ENCODE assay signal across 8 cellular contexts in genomic region chr15:41230345-41230649, GRCh38. TPM values are rescaled to one million over a fixed set of nuclear protein-coding genes. Genes with fewer than 3 reads are reported as not detected.
A peak's percentile ranks its signal among the peaks of the same experiment; 100 is the strongest.
DNase-seq lines count a peak whose midpoint lies in the region; ATAC-seq, FAIRE-seq and TF ChIP-seq lines count a peak whose summit lies in the region.

No MANE protein-coding gene starts in this region.

- H3K56ac ChIP-seq in H1 (replicated peaks; ENCODE audit: insufficient read length, low read depth, low read length): no peak overlapping the region

- no peak for DNase-seq in CD4-positive, CD25-positive, alpha-beta regulatory T cell
- DNase-seq in H1 (ENCODE audit: low read depth in 1 of 2, low spot score in 2 of 2) (no peak), GM13976 (ENCODE audit: low spot score) (no peak), erythroblast (lab: John Stamatoyannopoulos, UW) (no peak), RCC 7860 (ENCODE audit: low spot score) (no peak)
- no peak for DNase-seq in stimulated activated CD4-positive, alpha-beta T cell treated with anti-CD3 and anti-CD28 coated beads, Interleukin-2, amount 100 ng/mL, for 48 hours

- TF ChIP-seq CTCF in OCI-LY3 (IDR thresholded peaks at IDR 0.05; ENCODE audit: low read depth, low read length) (no peak), H1 (IDR thresholded peaks at IDR 0.05; ENCODE audit: control extremely low read depth in 1 of 3, insufficient read depth in 1 of 3, low read depth in 1 of 3, low read length in 3 of 3) (no peak), neutrophil (IDR thresholded peaks at IDR 0.05) (no peak), GM13976 (IDR thresholded peaks at IDR 0.05; ENCODE audit: borderline replicate concordance, control extremely low read depth, extremely low read depth, insufficient read depth, missing control alignments) (no peak)

- H4K8ac ChIP-seq in H1 (ENCODE audit: extremely low read depth, insufficient read depth, low read length): no peak overlapping the region; the same call in 1 of the 2 replicates

- H2BK12ac ChIP-seq in H1 (ENCODE audit: low read depth, low read length): no peak overlapping the region

- no peaks in the 10 kb centered on the region for H4K20me1 ChIP-seq in OCI-LY3 (ENCODE audit: insufficient read depth, low read length)
- peaks cover 0 to under 1% of the 10 kb centered on the region in 2 experiments for H4K20me1 ChIP-seq in H1 (replicated peaks in 1 of 2; ENCODE audit: control insufficient read depth in 1 of 2, insufficient read depth in 2 of 2, low read length in 2 of 2)

- H3K36me3 ChIP-seq in CD4-positive, CD25-positive, alpha-beta regulatory T cell (ENCODE audit: control insufficient read depth, insufficient read depth, low read length): no peaks in the 10 kb centered on the region
- no peaks in the 10 kb centered on the region for H3K36me3 ChIP-seq in OCI-LY3 (replicated peaks; ENCODE audit: low read depth, low read length)
- H3K36me3 ChIP-seq in H1 (ENCODE audit: control insufficient read depth in 2 of 4, insufficient read depth in 4 of 4, low read length in 3 of 4): no peaks in the 10 kb centered on the region
- no peaks in the 10 kb centered on the region for H3K36me3 ChIP-seq in neutrophil

- H3K9me3 ChIP-seq in CD4-positive, CD25-positive, alpha-beta regulatory T cell (ENCODE audit: control insufficient read depth in 2 of 2, low read length in 2 of 2): no peaks in the 10 kb centered on the region
- H3K9me3 ChIP-seq in OCI-LY3 (ENCODE audit: insufficient read depth, low read length): no peaks in the 10 kb centered on the region
- no peaks in the 10 kb centered on the region for H3K9me3 ChIP-seq in H1 (ENCODE audit: insufficient read depth in 2 of 2, low read depth in 1 of 2, low read length in 1 of 2)
- no peaks in the 10 kb centered on the region for H3K9me3 ChIP-seq in neutrophil

- H3K4me3 ChIP-seq in CD4-positive, CD25-positive, alpha-beta regulatory T cell (ENCODE audit: low read depth, low read length): peak overlapping the region; percentile 21
- H3K4me3 ChIP-seq in OCI-LY3 (ENCODE audit: low read length) (peak overlapping the region; percentile 90), H1 (ENCODE audit: extremely low read depth in 1 of 4, insufficient read depth in 2 of 4, low read depth in 3 of 4, low read length in 4 of 4) (peak overlapping the region in 3 of 4 experiments; percentile 3 to 96 (median 20); a peak in 4 of 8 replicates), neutrophil (ENCODE audit: low read depth in 1 of 2, low read length in 1 of 2) (peak overlapping the region; percentile 85 to 94)

- ATAC-seq in CD4-positive, CD25-positive, alpha-beta regulatory T cell (ENCODE audit: low read depth in 2 of 2): no peak

- peak overlapping the region; percentile 45 for H4K5ac ChIP-seq in H1 (ENCODE audit: insufficient read length, low read depth, low read length)

- H2BK20ac ChIP-seq in H1 (ENCODE audit: low read length): no peak overlapping the region

- H3K4me2 ChIP-seq in OCI-LY3 (ENCODE audit: low read length) (peak overlapping the region; percentile 86), H1 (ENCODE audit: insufficient read depth in 1 of 2, low read depth in 2 of 2, low read length in 2 of 2) (peak overlapping the region; percentile 50 to 92)

- peaks cover 2% of the 10 kb centered on the region for H3K27me3 ChIP-seq in CD4-positive, CD25-positive, alpha-beta regulatory T cell (ENCODE audit: control insufficient read depth, insufficient read depth, low read length)
- no peaks in the 10 kb centered on the region for H3K27me3 ChIP-seq in OCI-LY3 (ENCODE audit: low read depth, low read length)
- H3K27me3 ChIP-seq in H1 (replicated peaks in 1 of 4; ENCODE audit: control insufficient read depth in 3 of 4, extremely low read depth in 1 of 4, insufficient read depth in 3 of 4, low read length in 3 of 4): peaks cover 0 to 5% (median 4%) of the 10 kb centered on the region in 4 experiments; a peak in 2 of 7 replicates
- H3K27me3 ChIP-seq in neutrophil: no peaks in the 10 kb centered on the region

- H3K79me1 ChIP-seq in H1 (ENCODE audit: low read depth, low read length): peaks cover 2% of the 10 kb centered on the region; the same call in 1 of the 2 replicates

- H3K36me3 Mint-ChIP-seq in CD4-positive, CD25-positive, alpha-beta regulatory T cell: no peaks in the 10 kb centered on the region

- H3K27ac ChIP-seq in CD4-positive, CD25-positive, alpha-beta regulatory T cell (ENCODE audit: insufficient read depth, low read length, poor library complexity, severe bottlenecking): peak overlapping the region; percentile 84
- H3K27ac ChIP-seq in OCI-LY3 (ENCODE audit: low read length): 0 out of 2 replicates have a peak overlapping the region, but pooled peaks have one; percentile 25
- no peak overlapping the region for H3K27ac ChIP-seq in H1 (ENCODE audit: low read depth, low read length)
- peak overlapping the region; percentile 90 for H3K27ac ChIP-seq in neutrophil

- H3K23me2 ChIP-seq in H1 (ENCODE audit: low read depth, low read length): peaks cover 6% of the 10 kb centered on the region

- H3K4ac ChIP-seq in H1 (replicated peaks; ENCODE audit: insufficient read length, low read depth, low read length): no peak overlapping the region

- H3K9me3 Mint-ChIP-seq in CD4-positive, CD25-positive, alpha-beta regulatory T cell: no peaks in the 10 kb centered on the region

- CTCF ChIA-PET in H1 (lab: Charles Lee; ENCODE audit: partially characterized antibody): interaction anchor here (0.7 to 3.2 kb wide), 12 partner anchors 11 to 336 kb away, joined by 3 to 23 read pairs (median 4); partner anchors contain the start of gene VPS18

- in situ Hi-C loops in GM13976 (cut with MboI; ENCODE audit: low sequenced_read_pairs, unreplicated experiment): no loop called here

- TF ChIP-seq POLR2A in H1 (IDR thresholded peaks at IDR 0.05; ENCODE audit: control extremely low read depth in 1 of 2, low read depth in 2 of 2, low read length in 2 of 2) (no peak), erythroblast (IDR thresholded peaks at IDR 0.05; ENCODE audit: low read length) (no peak)

- H3K4me1 Mint-ChIP-seq in CD4-positive, CD25-positive, alpha-beta regulatory T cell: peaks cover 0 to 42% (median 29%) of the 10 kb centered on the region in 4 donors

- FAIRE-seq in H1 (lab: Jason Lieb, UNC) (no peak), RCC 7860 (lab: Jason Lieb, UNC) (no peak)

- H3K27me3 Mint-ChIP-seq in CD4-positive, CD25-positive, alpha-beta regulatory T cell: peaks cover 19% of the 10 kb centered on the region

- no peak overlapping the region for H2BK120ac ChIP-seq in H1 (replicated peaks; ENCODE audit: low read depth, low read length)

- TF ChIP-seq RAD21 in H1 (IDR thresholded peaks at IDR 0.05 in 1 of 2, conservative IDR thresholded peaks at IDR 0.05 in 1 of 2; ENCODE audit: low read depth in 2 of 2, low read length in 2 of 2): peak in 1 of 2 experiments; percentile 38; a peak in 1 of 4 replicates

- no peak overlapping the region for H4K91ac ChIP-seq in H1 (replicated peaks; ENCODE audit: insufficient read length, low read length)

- H3K79me2 ChIP-seq in OCI-LY3 (ENCODE audit: low read length): peaks cover 13% of the 10 kb centered on the region
- peaks cover 0 to 26% of the 10 kb centered on the region in 2 experiments; a peak in 2 of 4 replicates for H3K79me2 ChIP-seq in H1 (ENCODE audit: control insufficient read depth in 1 of 2, insufficient read depth in 2 of 2, low read length in 2 of 2)

- H2AK5ac ChIP-seq in H1 (ENCODE audit: low read depth, low read length): no peak overlapping the region

- H3K9ac ChIP-seq in OCI-LY3 (ENCODE audit: low read length): peak overlapping the region; percentile 47; the same call in 1 of the 2 replicates
- no peak overlapping the region for H3K9ac ChIP-seq in H1 (replicated peaks in 1 of 4; ENCODE audit: extremely low read depth in 1 of 4, low read depth in 3 of 4, low read length in 3 of 4)

- peak overlapping the region in 2 of 3 donors; percentile 93 for H3K27ac Mint-ChIP-seq in CD4-positive, CD25-positive, alpha-beta regulatory T cell

- no peak overlapping the region for H3K14ac ChIP-seq in H1 (ENCODE audit: insufficient read length)

- H3K23ac ChIP-seq in H1 (ENCODE audit: insufficient read length): no peak overlapping the region

- H2AFZ ChIP-seq in OCI-LY3 (ENCODE audit: low read depth, low read length) (peak overlapping the region; percentile 99), H1 (ENCODE audit: low read length) (no peak overlapping the region; the same call in 1 of the 2 replicates)

- no peak overlapping the region; the same call in 1 of the 2 replicates for H3K18ac ChIP-seq in H1 (ENCODE audit: extremely low read depth, low read length)

- no peak overlapping the region for H2BK5ac ChIP-seq in H1 (ENCODE audit: low read depth, low read length)

- 30% methylated on average over 10 of the region's 10 CpGs; no CpG with 5 or more reads in 1 of the 2 experiments for WGBS in H1 (ENCODE audit: extremely low coverage in 1 of 2, insufficient coverage in 1 of 2, insufficient read length in 1 of 2, insufficient replicate concordance in 2 of 2, low coverage in 1 of 2, low lambda C conversion rate in 2 of 2, missing lambda C conversion rate in 1 of 2), 2 experiments

- H3K4me3 Mint-ChIP-seq in CD4-positive, CD25-positive, alpha-beta regulatory T cell: peak overlapping the region; percentile 89 to 95 (median 94)

- POLR2A ChIA-PET in H1 (lab: Charles Lee; ENCODE audit: partially characterized antibody): interaction anchor here (1.2 to 2.9 kb wide), 6 partner anchors 11 to 277 kb away, joined by 3 to 12 read pairs (median 8); partner anchors contain the start of genes CHAC1, INO80, NUSAP1 and OIP5

- H2BK15ac ChIP-seq in H1 (ENCODE audit: low read length): no peak overlapping the region

- TF ChIP-seq EP300 in H1 (IDR thresholded peaks at IDR 0.05; ENCODE audit: borderline replicate concordance in 1 of 2, low read depth in 2 of 2, low read length in 2 of 2): no peak

- peaks cover 28% of the 10 kb centered on the region for H3K4me1 ChIP-seq in CD4-positive, CD25-positive, alpha-beta regulatory T cell (ENCODE audit: control insufficient read depth, insufficient read depth, low read length, poor library complexity, severe bottlenecking)
- H3K4me1 ChIP-seq in OCI-LY3 (ENCODE audit: low read length) (peaks cover 10% of the 10 kb centered on the region), H1 (replicated peaks in 1 of 4; ENCODE audit: control insufficient read depth in 3 of 4, insufficient read depth in 4 of 4, low read length in 3 of 4) (no peaks in the 10 kb centered on the region; a peak in 2 of 7 replicates), neutrophil (ENCODE audit: control insufficient read depth in 1 of 2, insufficient read depth in 1 of 2, low read depth in 1 of 2, low read length in 1 of 2) (peaks cover 27 to 28% of the 10 kb centered on the region in 2 experiments)

RNA-seq across cellular contexts. Expression of gene EXD1, which starts 0.3 kb away (rescaled TPM):
- not detected for total RNA-seq in CD4-positive, CD25-positive, alpha-beta regulatory T cell
- polyA plus RNA-seq in CD4-positive, CD25-positive, alpha-beta regulatory T cell: not detected
- 0.54 TPM in 1 of 2 replicates, not detected in the other for total RNA-seq in H1 (2021; fragmentation: NEBNext Ultra II Directional; extraction: Animal tissue kit (Norgen Biotek cat#: 25700))
- 0.06 and 0.08 TPM in 2 replicates for polyA plus RNA-seq in H1 (2011; rRNA removed)
- polyA plus RNA-seq in H1 (2011; cell fraction: cytosol; rRNA removed): 0.36 TPM
- polyA plus RNA-seq in H1 (2011; cell fraction: nucleus; rRNA removed): not detected
- 0.19 to 0.23 TPM in 2 of 4 replicates, not detected in the others for polyA plus RNA-seq in H1 (2012, experiment 1 of 2)
- not detected for polyA plus RNA-seq in H1 (2012, experiment 2 of 2)
- 0.10 TPM for polyA plus RNA-seq in H1 (2013, experiment 1 of 2)
- polyA plus RNA-seq in H1 (2013, experiment 2 of 2): 0.13 TPM
- 0.15 TPM in 1 of 2 replicates, not detected in the other for polyA minus RNA-seq in H1 (2011; rRNA and poly(A)+ RNA removed)
- polyA minus RNA-seq in H1 (2011; cell fraction: cytosol; rRNA and poly(A)+ RNA removed): 1.3 TPM
- 0.70 TPM for polyA minus RNA-seq in H1 (2011; cell fraction: nucleus; rRNA and poly(A)+ RNA removed)

RNA-seq across cellular contexts. Expression of gene CHP1, which starts 0.8 kb away (rescaled TPM):
- total RNA-seq in CD4-positive, CD25-positive, alpha-beta regulatory T cell: 34.7 TPM
- 10 to 100 TPM; 17.9 to 23.5 (median 19.3) TPM for polyA plus RNA-seq in CD4-positive, CD25-positive, alpha-beta regulatory T cell
- total RNA-seq in H1 (2021; fragmentation: NEBNext Ultra II Directional; extraction: Animal tissue kit (Norgen Biotek cat#: 25700)): 83.3 and 89.0 TPM in 2 replicates
- 31.7 and 45.2 TPM in 2 replicates for polyA plus RNA-seq in H1 (2011; rRNA removed)
- 41.3 TPM for polyA plus RNA-seq in H1 (2011; cell fraction: cytosol; rRNA removed)
- 21.2 TPM for polyA plus RNA-seq in H1 (2011; cell fraction: nucleus; rRNA removed)
- 56.1 to 69.5 TPM (median 62.4 TPM) in 4 replicates for polyA plus RNA-seq in H1 (2012, experiment 1 of 2)
- 35.9 TPM for polyA plus RNA-seq in H1 (2012, experiment 2 of 2)
- polyA plus RNA-seq in H1 (2013, experiment 1 of 2): 62.1 TPM
- 65.2 TPM for polyA plus RNA-seq in H1 (2013, experiment 2 of 2)
- 92.0 and 101 TPM in 2 replicates for polyA minus RNA-seq in H1 (2011; rRNA and poly(A)+ RNA removed)
- polyA minus RNA-seq in H1 (2011; cell fraction: cytosol; rRNA and poly(A)+ RNA removed): 81.9 TPM
- 24.8 TPM for polyA minus RNA-seq in H1 (2011; cell fraction: nucleus; rRNA and poly(A)+ RNA removed)

Comparison
In these comparisons a context has a peak if more than half of its experiments do, and no peak if none do; other contexts are left out.
1. H3K4me3 ChIP-seq: peak in every context shown above with its lines; median percentile 90 in OCI-LY3; 90 in neutrophil; 21 in CD4-positive, CD25-positive, alpha-beta regulatory T cell; 20 in H1.